ENCODE assay signal across 27 cellular contexts in the genomic region with DNA sequence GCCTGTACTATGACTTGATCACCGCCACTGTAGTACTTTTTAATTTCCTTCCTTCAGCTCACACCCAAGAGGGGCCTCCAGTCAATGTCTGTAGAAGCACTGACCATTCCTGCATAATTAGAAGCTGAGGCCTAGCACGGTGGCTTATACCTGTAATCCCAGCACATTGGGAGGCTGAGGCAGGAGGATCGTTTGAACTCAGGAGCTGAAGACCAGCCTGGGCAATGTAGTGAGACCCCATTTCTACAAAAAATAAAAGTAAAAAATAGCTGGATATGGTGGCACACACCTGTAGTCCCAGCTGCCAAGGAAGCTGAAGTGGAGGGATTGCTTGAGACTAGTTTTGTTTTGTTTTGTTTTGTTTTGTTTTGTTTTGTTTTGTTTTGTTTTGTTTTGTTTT.
"Had no signal": no experiment of that assay in that cellular context is flagged by ENCODE, and none has a peak within 500 bp of the region (broad histone marks: within the 10 kb centered on the region; RNA-seq: fewer than 3 reads in every experiment).

No MANE protein-coding gene starts in this region.

- H3K27me3 Mint-ChIP-seq: dendritic cell treated with granulocyte-macrophage colony-stimulating factor and Interleukin-4, amounts not matched to agents 40 ng/mL and 50 ng/mL, for 4 days; naive thymus-derived CD4-positive, alpha-beta T cell; type B pancreatic cell had no signal

- H3K27me3 ChIP-seq: gastroesophageal sphincter, heart left ventricle, hepatocyte, right atrium auricular region, sigmoid colon, stomach, testis, tibial artery had no signal

- H3K9ac ChIP-seq: neural progenitor cell had no signal

- H3K4me3 Mint-ChIP-seq: dendritic cell treated with granulocyte-macrophage colony-stimulating factor and Interleukin-4, amounts not matched to agents 40 ng/mL and 50 ng/mL, for 4 days; endodermal cell; nephron; neural progenitor cell; stimulated activated effector memory CD8-positive, alpha-beta T cell treated with anti-CD3 and anti-CD28 coated beads, Interleukin-12 subunit alpha, Interleukin-12 subunit beta, amount 100 ng/mL, for 72 hours; type B pancreatic cell had no signal

- H3K4me3 ChIP-seq: gastroesophageal sphincter, heart left ventricle, hepatocyte, neural progenitor cell, prostate gland, right atrium auricular region, sigmoid colon, stomach, testis, tibial artery had no signal

- H3K9me3 Mint-ChIP-seq: dendritic cell treated with granulocyte-macrophage colony-stimulating factor and Interleukin-4, amounts not matched to agents 40 ng/mL and 50 ng/mL, for 4 days; endodermal cell; nephron; neural progenitor cell; stimulated activated effector memory CD8-positive, alpha-beta T cell treated with anti-CD3 and anti-CD28 coated beads, Interleukin-12 subunit alpha, Interleukin-12 subunit beta, amount 100 ng/mL, for 72 hours; type B pancreatic cell had no signal

- H3K4me1 Mint-ChIP-seq: endodermal cell had no signal

- H3K36me3 ChIP-seq: neural progenitor cell had no signal

- H3K4me1 ChIP-seq: neural progenitor cell, prostate gland had no signal

- H3K27ac Mint-ChIP-seq: dendritic cell treated with granulocyte-macrophage colony-stimulating factor and Interleukin-4, amounts not matched to agents 40 ng/mL and 50 ng/mL, for 4 days; endodermal cell; nephron; neural progenitor cell; stimulated activated effector memory CD8-positive, alpha-beta T cell treated with anti-CD3 and anti-CD28 coated beads, Interleukin-12 subunit alpha, Interleukin-12 subunit beta, amount 100 ng/mL, for 72 hours; type B pancreatic cell had no signal

- H3K4me2 ChIP-seq: hepatocyte, neural progenitor cell had no signal

- H2AFZ ChIP-seq: hepatocyte, neural progenitor cell had no signal

- ATAC-seq: esophagus mucosa; heart left ventricle; left lobe of liver; naive thymus-derived CD4-positive, alpha-beta T cell; stimulated activated effector memory CD8-positive, alpha-beta T cell treated with anti-CD3 and anti-CD28 coated beads, Interleukin-12 subunit alpha, Interleukin-12 subunit beta, amount 100 ng/mL, for 72 hours had no signal

- DNase-seq: effector CD8-positive, alpha-beta T cell; endodermal cell; foreskin fibroblast; heart left ventricle; mesendoderm; midbrain; naive thymus-derived CD4-positive, alpha-beta T cell; sigmoid colon; stimulated activated CD4-positive, alpha-beta T cell treated with anti-CD3 and anti-CD28 coated beads, Interleukin-2, amount 100 ng/mL, for 24 hours; stimulated activated CD4-positive, alpha-beta T cell treated with anti-CD3 and anti-CD28 coated beads, Interleukin-4, amount 100 ng/mL, for 24 hours; stimulated activated naive CD4-positive, alpha-beta T cell treated with Interleukin-2 at 50 U/mL for 16 hours; stomach; substantia nigra; testis; tibial artery had no signal

- H3K27ac ChIP-seq: epithelial cell of prostate, gastroesophageal sphincter, heart left ventricle, hepatocyte, neural progenitor cell, prostate gland, right atrium auricular region, sigmoid colon, testis had no signal

- H3K9me3 ChIP-seq: gastroesophageal sphincter, heart left ventricle, prostate gland, right atrium auricular region, sigmoid colon, stomach, testis, tibial artery had no signal
